Comparison of ENCODE assay signal across 11 cellular contexts in the genomic region with DNA sequence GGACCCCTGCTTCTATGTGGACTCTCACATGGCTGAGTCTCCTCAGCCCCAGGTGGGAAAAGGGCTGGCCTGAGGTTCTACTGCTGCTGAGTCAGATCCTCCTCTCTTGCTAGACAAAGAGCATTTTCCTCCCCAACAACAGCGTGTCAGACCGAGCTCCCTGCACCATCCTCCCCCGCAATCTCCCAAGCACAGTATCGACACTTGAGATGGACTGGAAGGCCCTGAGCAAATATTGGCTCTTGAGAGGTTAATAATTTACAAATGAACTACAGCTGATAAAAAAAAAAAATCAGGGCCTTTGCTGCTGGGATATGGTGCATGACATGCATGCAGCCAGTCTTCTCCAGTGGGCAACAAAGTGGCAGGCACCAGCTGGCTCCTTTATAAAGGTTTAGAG.
A peak's percentile ranks its signal among the peaks of the same experiment; 100 is the strongest.
DNase-seq lines count a peak whose midpoint lies in the region; ATAC-seq and TF ChIP-seq lines count a peak whose summit lies in the region.
"Had no signal": no experiment of that assay in that cellular context is flagged by ENCODE, and none has a peak within 500 bp of the region (broad histone marks: within the 10 kb centered on the region; RNA-seq: fewer than 3 reads in every experiment).

No MANE protein-coding gene starts in this region.

- H3K27me3 Mint-ChIP-seq in nephron progenitor cell (ENCODE audit: low read depth, poor library complexity) = peaks cover 6% of the 10 kb centered on the region

- DNase-seq in DMS53 (lab: John Stamatoyannopoulos, UW) (peak; percentile 100), NCI-H226 (peak; percentile 16), fibroblast of mammary gland (ENCODE audit: low read depth) (peak; percentile 60), nephron progenitor cell (peak; percentile 13), globus pallidus (ENCODE audit: low spot score) (no peak), NAMALWA (ENCODE audit: low spot score) (no peak), AML-193 (lab: John Stamatoyannopoulos, UW) (no peak)
- DNase-seq: immature natural killer cell had no signal

- TF ChIP-seq CTCF in fibroblast of mammary gland (conservative IDR thresholded peaks at IDR 0.05; ENCODE audit: control insufficient read depth, insufficient read depth, low read depth, low read length) (no peak), nephron progenitor cell (IDR thresholded peaks at IDR 0.05) (no peak)

- no peak overlapping the region for H3K27ac Mint-ChIP-seq in nephron progenitor cell
- H3K27ac Mint-ChIP-seq: activated T-helper 1 cell treated with anti-CD3 and anti-CD28 coated beads, Interleukin-12 subunit alpha, Interleukin-12 subunit beta, Interleukin-2, Interleukin-4 antibody, amounts not matched to agents 30 ng/mL and 10 ng/mL and 1 ng/mL, durations not matched to agents 14 hours and 24 hours and 36 hours; immature natural killer cell had no signal

- ATAC-seq in GM18502 (IDR thresholded peaks at IDR 0.05; ENCODE audit: poor library complexity, unreplicated experiment) = no peak
- ATAC-seq: esophagus mucosa had no signal

- no peaks in the 10 kb centered on the region for H3K9me3 Mint-ChIP-seq in nephron progenitor cell
- H3K9me3 Mint-ChIP-seq: activated T-helper 1 cell treated with anti-CD3 and anti-CD28 coated beads, Interleukin-12 subunit alpha, Interleukin-12 subunit beta, Interleukin-2, Interleukin-4 antibody, amounts not matched to agents 30 ng/mL and 10 ng/mL and 1 ng/mL, durations not matched to agents 14 hours and 24 hours and 36 hours had no signal

- H3K4me3 ChIP-seq in fibroblast of mammary gland (ENCODE audit: control insufficient read depth, low read depth, low read length) = no peak overlapping the region

- H3K4me3 Mint-ChIP-seq in nephron progenitor cell = no peak overlapping the region
- H3K4me3 Mint-ChIP-seq: activated T-helper 1 cell treated with anti-CD3 and anti-CD28 coated beads, Interleukin-12 subunit alpha, Interleukin-12 subunit beta, Interleukin-2, Interleukin-4 antibody, amounts not matched to agents 30 ng/mL and 10 ng/mL and 1 ng/mL, durations not matched to agents 14 hours and 24 hours and 36 hours; immature natural killer cell had no signal

- H3K4me1 Mint-ChIP-seq in nephron progenitor cell = peaks cover 20% of the 10 kb centered on the region
- H3K4me1 Mint-ChIP-seq: immature natural killer cell had no signal

- no peaks in the 10 kb centered on the region for H3K36me3 Mint-ChIP-seq in nephron progenitor cell (ENCODE audit: low read depth)
- H3K36me3 Mint-ChIP-seq: immature natural killer cell had no signal

Comparison
In these comparisons a context has a peak if more than half of its experiments do, and no peak if none do; other contexts are left out.
1. DNase-seq: peak in DMS53 (single experiment), NCI-H226 (single experiment), fibroblast of mammary gland (single experiment) and nephron progenitor cell (single experiment); none in globus pallidus (single experiment), NAMALWA (single experiment) and AML-193 (0 of 2).